ENCODE assay signal across 8 cellular contexts in genomic region chr2:174247474-174248186, GRCh38. TPM values are rescaled to one million over a fixed set of nuclear protein-coding genes. Genes with fewer than 3 reads are reported as not detected.
DNase-seq lines count a peak whose midpoint lies in the region; ATAC-seq and TF ChIP-seq lines count a peak whose summit lies in the region.

No MANE protein-coding gene starts in this region.

- H3K4me3 ChIP-seq in GM12875 (ENCODE audit: low read depth, low read length) = peak overlapping the region; percentile 75
- H3K4me3 ChIP-seq in hepatocyte = peak overlapping the region; percentile 91
- H3K4me3 ChIP-seq in sigmoid colon = peak overlapping the region; percentile 72 to 84 (median 78)

- peaks cover 55% of the 10 kb centered on the region for H3K79me2 ChIP-seq in hepatocyte

- H3K27me3 ChIP-seq in hepatocyte (no peaks in the 10 kb centered on the region), sigmoid colon (no peaks in the 10 kb centered on the region)

- H3K36me3 ChIP-seq in hepatocyte (replicated peaks; ENCODE audit: insufficient read depth, low read depth) (no peaks in the 10 kb centered on the region), sigmoid colon (no peaks in the 10 kb centered on the region)

- no peaks in the 10 kb centered on the region for H3K9me3 Mint-ChIP-seq in activated naive CD8-positive, alpha-beta T cell (ENCODE audit: low read depth)

- TF ChIP-seq CTCF in GM12875 (IDR thresholded peaks at IDR 0.05; ENCODE audit: borderline replicate concordance, insufficient read depth, low read depth, low read length) (no peak), hepatocyte (IDR thresholded peaks at IDR 0.05; ENCODE audit: poor library complexity) (no peak), sigmoid colon (IDR thresholded peaks at IDR 0.05) (no peak)

- in situ Hi-C loops in KBM-7 (cut with MboI; ENCODE audit: low pct_unique_long_range_greater_than_20kb, low sequenced_read_pairs) = no loop called here

- DNase-seq in KBM-7 = peak; percentile 47
- DNase-seq in hepatocyte (ENCODE audit: low spot score) = peak; percentile 62
- DNase-seq in sigmoid colon = peak; percentile 69
- no peak for DNase-seq in NCI-H1105 (lab: John Stamatoyannopoulos, UW)
- no peak for DNase-seq in AG20443 (ENCODE audit: low spot score)

- H3K36me3 Mint-ChIP-seq in activated naive CD8-positive, alpha-beta T cell = peaks cover 7% of the 10 kb centered on the region

- H4K20me1 ChIP-seq in hepatocyte (ENCODE audit: insufficient read depth, poor library complexity, severe bottlenecking) = peaks cover 6% of the 10 kb centered on the region

- no peaks in the 10 kb centered on the region for H3K9me3 ChIP-seq in hepatocyte (ENCODE audit: low read depth)
- H3K9me3 ChIP-seq in sigmoid colon = no peaks in the 10 kb centered on the region

- H3K27ac ChIP-seq in hepatocyte = peak overlapping the region; percentile 97
- peak overlapping the region; percentile 81 to 88 (median 84) for H3K27ac ChIP-seq in sigmoid colon

- H3K9me2 ChIP-seq in hepatocyte (replicated peaks; ENCODE audit: insufficient read depth) = no peaks in the 10 kb centered on the region

- WGBS in hepatocyte (ENCODE audit: low lambda C conversion rate, missing lambda C conversion rate) = 13% methylated on average over 14 of the region's 14 CpGs
- 9 to 20% methylated on average over 14 of the region's 14 CpGs for WGBS in sigmoid colon, 2 donors

- peak overlapping the region; percentile 92 for H3K4me3 Mint-ChIP-seq in activated naive CD8-positive, alpha-beta T cell

- intact Hi-C loops in sigmoid colon (cut with DNase I) = loop anchor here (5.0 kb wide), 2 partner anchors 90 to 280 kb away; partner anchors contain the start of gene SP3

- peak overlapping the region; percentile 80 for H3K4me2 ChIP-seq in hepatocyte

- TF ChIP-seq EP300 in sigmoid colon (IDR thresholded peaks at IDR 0.05) = no peak

- ATAC-seq in GM21737 (IDR thresholded peaks at IDR 0.05; ENCODE audit: unreplicated experiment) = peak; percentile 6

- peak overlapping the region; percentile 85 for H3K27ac Mint-ChIP-seq in activated naive CD8-positive, alpha-beta T cell

- H3K27me3 Mint-ChIP-seq in activated naive CD8-positive, alpha-beta T cell = no peaks in the 10 kb centered on the region

- H3K4me1 Mint-ChIP-seq in activated naive CD8-positive, alpha-beta T cell (ENCODE audit: low read depth) = peaks cover 31% of the 10 kb centered on the region

- H3K4me1 ChIP-seq in hepatocyte (ENCODE audit: insufficient read depth) (peaks cover 8% of the 10 kb centered on the region), sigmoid colon (peaks cover 0 to 19% (median 9%) of the 10 kb centered on the region in 4 donors)

- H2AFZ ChIP-seq in hepatocyte = peak overlapping the region; percentile 99

- no peak for TF ChIP-seq POLR2A in sigmoid colon (IDR thresholded peaks at IDR 0.05)

RNA-seq across cellular contexts. Expression of gene OLA1, which starts 0.7 kb away (rescaled TPM):
- 89.6 and 93.7 TPM in 2 replicates for total RNA-seq in hepatocyte
- 89.3 and 95.5 TPM in 2 replicates for polyA plus RNA-seq in hepatocyte
- 10 to 100 TPM; 51.5 to 67.6 (median 54.4) TPM for total RNA-seq in sigmoid colon
- 10 to 100 TPM; 72.1 to 99.6 (median 82.9) TPM for polyA plus RNA-seq in sigmoid colon

Comparison
In these comparisons a context has a peak if more than half of its experiments do, and no peak if none do; other contexts are left out.
1. DNase-seq: peak in KBM-7 (single experiment), hepatocyte (single experiment) and sigmoid colon (single experiment); none in NCI-H1105 (single experiment) and AG20443 (single experiment).
2. Peak in every context shown above with its lines, with median percentiles within 50 percentile points of each other: H3K4me3 ChIP-seq.